10 cellular contexts compared by ENCODE assay signal in the genomic region with DNA sequence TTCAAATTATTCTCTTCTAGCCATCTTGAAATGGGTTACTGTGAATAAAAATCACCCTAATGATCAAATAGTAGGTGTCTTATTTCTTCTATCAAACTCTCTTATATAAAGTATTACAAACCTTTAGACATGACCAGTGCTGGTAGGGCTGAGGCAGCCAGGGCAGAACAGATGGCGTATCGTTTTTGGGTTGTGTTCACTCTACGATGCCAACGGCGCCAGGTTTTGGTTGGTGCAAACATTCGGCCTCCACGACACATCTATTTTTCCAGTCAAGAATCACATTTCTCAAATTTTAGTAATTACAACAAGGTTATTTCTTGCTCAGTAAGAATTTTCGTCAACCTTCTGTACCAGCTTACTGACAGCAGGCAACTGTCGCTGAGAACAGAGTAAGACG. TPM values are rescaled to one million over a fixed set of nuclear protein-coding genes. Genes with fewer than 3 reads are reported as not detected.
DNase-seq lines count a peak whose midpoint lies in the region; ATAC-seq, FAIRE-seq and TF ChIP-seq lines count a peak whose summit lies in the region.
"Had no signal": no experiment of that assay in that cellular context is flagged by ENCODE, and none has a peak within 500 bp of the region (broad histone marks: within the 10 kb centered on the region; RNA-seq: fewer than 3 reads in every experiment).

No MANE protein-coding gene starts in this region.

- intact Hi-C loops in HepG2 (cut with micrococcal nuclease; ENCODE audit: unreplicated experiment): no loop called here
- intact Hi-C loops in right lobe of liver (cut with DNase I): no loop called here
- intact Hi-C loops in left ventricle myocardium inferior (cut with micrococcal nuclease): no loop called here

- POLR2A ChIA-PET in HepG2 (lab: Yijun Ruan, JAX): no interaction called here

- peaks cover 54% of the 10 kb centered on the region for H3K79me2 ChIP-seq in HepG2 (ENCODE audit: insufficient read depth, low read length)

- H3K9me3 ChIP-seq in HepG2 (ENCODE audit: low read length) (no peaks in the 10 kb centered on the region), right lobe of liver (no peaks in the 10 kb centered on the region), iPS-18a (ENCODE audit: control insufficient read depth, low read depth, low read length) (no peaks in the 10 kb centered on the region), left ventricle myocardium inferior (replicated peaks) (no peaks in the 10 kb centered on the region)

- H3K4me1 Mint-ChIP-seq in activated T-helper 17 cell treated with anti-CD3 and anti-CD28 coated beads, Interleukin-2, amount 50 U/mL, for 72 hours: peaks cover 23% of the 10 kb centered on the region

- H3K27me3 Mint-ChIP-seq in activated T-helper 17 cell treated with anti-CD3 and anti-CD28 coated beads, Interleukin-2, amount 50 U/mL, for 72 hours: no peaks in the 10 kb centered on the region

- TF ChIP-seq RAD21 in HepG2 (CRISPR knock-in tag; IDR thresholded peaks at IDR 0.05): no peak

- no peak for DNase-seq in HepG2 (ENCODE audit: low spot score)
- DNase-seq in right lobe of liver: no peak
- no peak for DNase-seq in left ventricle myocardium inferior
- no peak for DNase-seq in GM20000 (ENCODE audit: low spot score)
- DNase-seq: NCI-H187 had no signal

- in situ Hi-C loops in HepG2 (cut with HindIII; ENCODE audit: extremely low pct_ligation_motif_present, low pct_unique_long_range_greater_than_20kb): no loop called here

- ATAC-seq in HepG2 (no peak), right lobe of liver (no peak), GM18520 (IDR thresholded peaks at IDR 0.05; ENCODE audit: unreplicated experiment) (no peak), HG02571 (IDR thresholded peaks at IDR 0.05; ENCODE audit: unreplicated experiment) (no peak)
- no peak for ATAC-seq in activated T-helper 17 cell treated with anti-CD3 and anti-CD28 coated beads, Interleukin-2, amount 50 U/mL, for 72 hours (replicated peaks)

- H3K27ac ChIP-seq in HepG2 (ENCODE audit: extremely low read length, insufficient read depth, low read length): peak overlapping the region; percentile 89
- no peak overlapping the region for H3K27ac ChIP-seq in right lobe of liver
- no peak overlapping the region for H3K27ac ChIP-seq in iPS-18a (ENCODE audit: low read length)
- H3K27ac ChIP-seq in left ventricle myocardium inferior (replicated peaks): no peak overlapping the region

- H3K27ac Mint-ChIP-seq in activated T-helper 17 cell treated with anti-CD3 and anti-CD28 coated beads, Interleukin-2, amount 50 U/mL, for 72 hours: peak overlapping the region; percentile 93

- H3K4me3 Mint-ChIP-seq in activated T-helper 17 cell treated with anti-CD3 and anti-CD28 coated beads, Interleukin-2, amount 50 U/mL, for 72 hours: peak overlapping the region; percentile 88

- peak overlapping the region; percentile 96 for H3K9ac ChIP-seq in HepG2 (ENCODE audit: insufficient read depth, low read depth, low read length)
- peak overlapping the region; percentile 22 for H3K9ac ChIP-seq in iPS-18a (ENCODE audit: low read length)

- CTCF ChIA-PET in HepG2 (lab: Yijun Ruan, JAX; ENCODE audit: low intra/inter-chr PET ratio, low total read pairs): no interaction called here

- H3K27me3 ChIP-seq in HepG2 (ENCODE audit: control insufficient read depth in 1 of 2, insufficient read depth in 2 of 2, low read length in 2 of 2) (peaks cover 0 to 5% of the 10 kb centered on the region in 2 experiments; a peak in 1 of 5 replicates), right lobe of liver (no peaks in the 10 kb centered on the region), iPS-18a (ENCODE audit: control insufficient read depth, insufficient read depth, low read length) (no peaks in the 10 kb centered on the region), left ventricle myocardium inferior (ENCODE audit: low read depth) (no peaks in the 10 kb centered on the region)

- TF ChIP-seq CTCF in HepG2 (CRISPR knock-in tag; IDR thresholded peaks at IDR 0.05) (no peak), right lobe of liver (IDR thresholded peaks at IDR 0.05) (no peak), left ventricle myocardium inferior (IDR thresholded peaks at IDR 0.05; ENCODE audit: borderline replicate concordance) (no peak), GM20000 (IDR thresholded peaks at IDR 0.05; ENCODE audit: extremely low read depth, missing control alignments) (no peak)

- TF ChIP-seq POLR2A in HepG2 (IDR thresholded peaks at IDR 0.05; ENCODE audit: insufficient read depth in 1 of 2, low read depth in 2 of 2, low read length in 2 of 2): no peak
- TF ChIP-seq POLR2A in right lobe of liver (IDR thresholded peaks at IDR 0.05): no peak

- 79% methylated on average over 10 of the region's 10 CpGs for WGBS in HepG2 (ENCODE audit: low lambda C conversion rate)
- 75% methylated on average over 10 of the region's 10 CpGs for WGBS in right lobe of liver (ENCODE audit: insufficient coverage, low coverage, low lambda C conversion rate, missing lambda C conversion rate)

- TF ChIP-seq EP300 in HepG2 (IDR thresholded peaks at IDR 0.05; ENCODE audit: low read depth in 2 of 2, low read length in 2 of 2) (no peak), HepG2 (CRISPR knock-in tag; IDR thresholded peaks at IDR 0.05; ENCODE audit: borderline replicate concordance) (no peak)

- no peaks in the 10 kb centered on the region for H3K9me3 Mint-ChIP-seq in activated T-helper 17 cell treated with anti-CD3 and anti-CD28 coated beads, Interleukin-2, amount 50 U/mL, for 72 hours

- peaks cover 42% of the 10 kb centered on the region for H4K20me1 ChIP-seq in HepG2 (ENCODE audit: insufficient read depth, low read length)

- no peak overlapping the region for H2AFZ ChIP-seq in HepG2 (ENCODE audit: low read length)

- H3K4me1 ChIP-seq in HepG2 (ENCODE audit: insufficient read depth, low read length) (peaks cover 52% of the 10 kb centered on the region), right lobe of liver (peaks cover 0 to 26% (median 7%) of the 10 kb centered on the region in 4 donors), iPS-18a (ENCODE audit: control insufficient read depth, low read depth, low read length) (no peaks in the 10 kb centered on the region), left ventricle myocardium inferior (peaks cover 52% of the 10 kb centered on the region)

- peak overlapping the region; percentile 69 to 100 (median 88); a peak in 4 of 6 replicates for H3K4me3 ChIP-seq in HepG2 (replicated peaks in 1 of 3; ENCODE audit: insufficient read depth in 1 of 3, low read depth in 2 of 3, low read length in 3 of 3)
- H3K4me3 ChIP-seq in right lobe of liver: no peak overlapping the region
- H3K4me3 ChIP-seq in iPS-18a (ENCODE audit: low read length): peak overlapping the region; percentile 91
- no peak overlapping the region for H3K4me3 ChIP-seq in left ventricle myocardium inferior

- peak overlapping the region; percentile 93 for H3K4me2 ChIP-seq in HepG2 (ENCODE audit: low read depth, low read length)

- no TSS peak for BruUV-seq in HepG2 (replicated peaks; lab: Mats Ljungman, UMichigan)

- no peak for FAIRE-seq in HepG2 (lab: Jason Lieb, UNC)
- FAIRE-seq: H54 had no signal

- H3K36me3 ChIP-seq in HepG2 (replicated peaks in 1 of 2; ENCODE audit: control insufficient read depth in 1 of 2, insufficient read depth in 2 of 2, low read length in 2 of 2): peaks cover 6 to 48% of the 10 kb centered on the region in 2 experiments; a peak in 4 of 5 replicates
- peaks cover 8 to 56% (median 34%) of the 10 kb centered on the region in 4 donors for H3K36me3 ChIP-seq in right lobe of liver
- peaks cover 56% of the 10 kb centered on the region for H3K36me3 ChIP-seq in iPS-18a (ENCODE audit: control insufficient read depth, low read depth, low read length)
- H3K36me3 ChIP-seq in left ventricle myocardium inferior: peaks cover 56% of the 10 kb centered on the region

- peaks cover 80% of the 10 kb centered on the region for H3K36me3 Mint-ChIP-seq in activated T-helper 17 cell treated with anti-CD3 and anti-CD28 coated beads, Interleukin-2, amount 50 U/mL, for 72 hours (ENCODE audit: low read depth)

RNA-seq across cellular contexts. Expression of gene RPL4, which starts 2.2 kb away (rescaled TPM):
- total RNA-seq in HepG2 (2016; rRNA removed; fragmentation: Illumina TruSeq; extraction: Trizol) (3,630 and 4,972 TPM in 2 replicates), right lobe of liver (1,000 to 10,000 TPM in 2 of 6 experiments, 100 to 1,000 TPM in 4; 643 to 1,390 (median 819) TPM), left ventricle myocardium inferior (1,358 TPM)
- total RNA-seq in HepG2 (2016; cell fraction: cytosol; rRNA removed; fragmentation: Illumina TruSeq; extraction: Trizol; ENCODE audit: low read depth): 1,158 and 1,199 TPM in 2 replicates
- total RNA-seq in HepG2 (2016; cell fraction: insoluble cytoplasmic fraction; rRNA removed; fragmentation: Illumina TruSeq; extraction: Trizol): 3,592 and 4,979 TPM in 2 replicates
- 7,983 and 8,792 TPM in 2 replicates for total RNA-seq in HepG2 (2016; cell fraction: membrane; rRNA removed; fragmentation: Illumina TruSeq; extraction: Trizol)
- total RNA-seq in HepG2 (2016; cell fraction: nucleus; rRNA removed; fragmentation: Illumina TruSeq; extraction: Trizol): 1,360 and 1,490 TPM in 2 replicates
- 3,960 and 4,467 TPM in 2 replicates for polyA plus RNA-seq in HepG2 (2011; rRNA removed)
- polyA plus RNA-seq in HepG2 (2011; cell fraction: cytosol; rRNA removed): 5,248 and 5,827 TPM in 2 replicates
- 1,317 and 1,448 TPM in 2 replicates for polyA plus RNA-seq in HepG2 (2011; cell fraction: nucleus; rRNA removed)
- polyA plus RNA-seq in HepG2 (2012): 3,526 and 4,575 TPM in 2 replicates
- polyA plus RNA-seq in HepG2 (2016; cell fraction: cytosol; fragmentation: Illumina TruSeq; extraction: Trizol; ENCODE audit: low read depth): 4,015 and 4,840 TPM in 2 replicates
- polyA plus RNA-seq in HepG2 (2016; cell fraction: insoluble cytoplasmic fraction; fragmentation: Illumina TruSeq; extraction: Trizol; ENCODE audit: low read depth): 4,603 and 4,764 TPM in 2 replicates
- 7,818 and 8,825 TPM in 2 replicates for polyA plus RNA-seq in HepG2 (2016; cell fraction: membrane; fragmentation: Illumina TruSeq; extraction: Trizol; ENCODE audit: low read depth)
- 2,081 and 2,237 TPM in 2 replicates for polyA plus RNA-seq in HepG2 (2016; cell fraction: nucleus; fragmentation: Illumina TruSeq; extraction: Trizol; ENCODE audit: insufficient read depth, low read depth)
- polyA minus RNA-seq in HepG2 (2011; rRNA and poly(A)+ RNA removed; ENCODE audit: low replicate concordance): 4,301 and 6,437 TPM in 2 replicates
- 1,474 and 1,645 TPM in 2 replicates for polyA minus RNA-seq in HepG2 (2011; cell fraction: cytosol; rRNA and poly(A)+ RNA removed)
- polyA minus RNA-seq in HepG2 (2011; cell fraction: nucleus; rRNA and poly(A)+ RNA removed): 662 and 844 TPM in 2 replicates
- total RNA-seq in activated T-helper 17 cell treated with anti-CD3 and anti-CD28 coated beads, Interleukin-2, amount 50 U/mL, for 72 hours: 1,000 to 10,000 TPM; 3,367 to 4,238 TPM

RNA-seq across cellular contexts. Expression of gene ZWILCH, which starts 2.6 kb away (rescaled TPM):
- total RNA-seq in HepG2 (2016; rRNA removed; fragmentation: Illumina TruSeq; extraction: Trizol) (27.8 and 44.6 TPM in 2 replicates), right lobe of liver (1 to 10 TPM; 1.1 to 4.9 (median 2.5) TPM), left ventricle myocardium inferior (2.0 TPM)
- 21.2 and 22.9 TPM in 2 replicates for total RNA-seq in HepG2 (2016; cell fraction: cytosol; rRNA removed; fragmentation: Illumina TruSeq; extraction: Trizol; ENCODE audit: low read depth)
- 26.2 and 47.7 TPM in 2 replicates for total RNA-seq in HepG2 (2016; cell fraction: insoluble cytoplasmic fraction; rRNA removed; fragmentation: Illumina TruSeq; extraction: Trizol)
- 14.1 and 15.5 TPM in 2 replicates for total RNA-seq in HepG2 (2016; cell fraction: membrane; rRNA removed; fragmentation: Illumina TruSeq; extraction: Trizol)
- 19.8 and 20.1 TPM in 2 replicates for total RNA-seq in HepG2 (2016; cell fraction: nucleus; rRNA removed; fragmentation: Illumina TruSeq; extraction: Trizol)
- polyA plus RNA-seq in HepG2 (2011; rRNA removed): 6.9 and 9.5 TPM in 2 replicates
- polyA plus RNA-seq in HepG2 (2011; cell fraction: cytosol; rRNA removed): 2.9 and 4.0 TPM in 2 replicates
- 3.8 and 6.9 TPM in 2 replicates for polyA plus RNA-seq in HepG2 (2011; cell fraction: nucleus; rRNA removed)
- 5.2 and 10.2 TPM in 2 replicates for polyA plus RNA-seq in HepG2 (2012)
- polyA plus RNA-seq in HepG2 (2016; cell fraction: cytosol; fragmentation: Illumina TruSeq; extraction: Trizol; ENCODE audit: low read depth): 1.7 and 1.9 TPM in 2 replicates
- 35.0 and 37.1 TPM in 2 replicates for polyA plus RNA-seq in HepG2 (2016; cell fraction: insoluble cytoplasmic fraction; fragmentation: Illumina TruSeq; extraction: Trizol; ENCODE audit: low read depth)
- 5.2 and 8.1 TPM in 2 replicates for polyA plus RNA-seq in HepG2 (2016; cell fraction: membrane; fragmentation: Illumina TruSeq; extraction: Trizol; ENCODE audit: low read depth)
- 21.1 and 23.2 TPM in 2 replicates for polyA plus RNA-seq in HepG2 (2016; cell fraction: nucleus; fragmentation: Illumina TruSeq; extraction: Trizol; ENCODE audit: insufficient read depth, low read depth)
- polyA minus RNA-seq in HepG2 (2011; rRNA and poly(A)+ RNA removed; ENCODE audit: low replicate concordance): 11.7 and 60.8 TPM in 2 replicates
- polyA minus RNA-seq in HepG2 (2011; cell fraction: cytosol; rRNA and poly(A)+ RNA removed): 5.7 and 6.9 TPM in 2 replicates
- polyA minus RNA-seq in HepG2 (2011; cell fraction: nucleus; rRNA and poly(A)+ RNA removed): 11.2 and 12.8 TPM in 2 replicates
- total RNA-seq in activated T-helper 17 cell treated with anti-CD3 and anti-CD28 coated beads, Interleukin-2, amount 50 U/mL, for 72 hours: 10 to 100 TPM; 19.2 to 34.0 TPM

RNA-seq across cellular contexts. Expression of gene SNAPC5, which starts 4.9 kb away (rescaled TPM):
- 36.2 and 49.3 TPM in 2 replicates for total RNA-seq in HepG2 (2016; rRNA removed; fragmentation: Illumina TruSeq; extraction: Trizol)
- total RNA-seq in HepG2 (2016; cell fraction: cytosol; rRNA removed; fragmentation: Illumina TruSeq; extraction: Trizol; ENCODE audit: low read depth): 30.3 and 42.4 TPM in 2 replicates
- 39.3 and 50.4 TPM in 2 replicates for total RNA-seq in HepG2 (2016; cell fraction: insoluble cytoplasmic fraction; rRNA removed; fragmentation: Illumina TruSeq; extraction: Trizol)
- 47.2 and 52.6 TPM in 2 replicates for total RNA-seq in HepG2 (2016; cell fraction: membrane; rRNA removed; fragmentation: Illumina TruSeq; extraction: Trizol)
- total RNA-seq in HepG2 (2016; cell fraction: nucleus; rRNA removed; fragmentation: Illumina TruSeq; extraction: Trizol): 21.5 and 24.4 TPM in 2 replicates
- polyA plus RNA-seq in HepG2 (2011; rRNA removed): 13.4 and 14.8 TPM in 2 replicates
- polyA plus RNA-seq in HepG2 (2011; cell fraction: cytosol; rRNA removed): 18.1 and 19.5 TPM in 2 replicates
- 8.6 and 9.4 TPM in 2 replicates for polyA plus RNA-seq in HepG2 (2011; cell fraction: nucleus; rRNA removed)
- 20.4 and 21.1 TPM in 2 replicates for polyA plus RNA-seq in HepG2 (2012)
- 30.8 and 41.9 TPM in 2 replicates for polyA plus RNA-seq in HepG2 (2016; cell fraction: cytosol; fragmentation: Illumina TruSeq; extraction: Trizol; ENCODE audit: low read depth)
- polyA plus RNA-seq in HepG2 (2016; cell fraction: insoluble cytoplasmic fraction; fragmentation: Illumina TruSeq; extraction: Trizol; ENCODE audit: low read depth): 48.6 and 53.3 TPM in 2 replicates
- 34.8 and 48.0 TPM in 2 replicates for polyA plus RNA-seq in HepG2 (2016; cell fraction: membrane; fragmentation: Illumina TruSeq; extraction: Trizol; ENCODE audit: low read depth)
- polyA plus RNA-seq in HepG2 (2016; cell fraction: nucleus; fragmentation: Illumina TruSeq; extraction: Trizol; ENCODE audit: insufficient read depth, low read depth): 30.6 TPM in 2 replicates
- polyA minus RNA-seq in HepG2 (2011; rRNA and poly(A)+ RNA removed; ENCODE audit: low replicate concordance): 3.6 and 18.9 TPM in 2 replicates
- polyA minus RNA-seq in HepG2 (2011; cell fraction: cytosol; rRNA and poly(A)+ RNA removed): 5.8 and 8.1 TPM in 2 replicates
- 11.3 and 17.2 TPM in 2 replicates for polyA minus RNA-seq in HepG2 (2011; cell fraction: nucleus; rRNA and poly(A)+ RNA removed)
- 10 to 100 TPM; 11.8 to 23.1 (median 16.2) TPM for total RNA-seq in right lobe of liver
- total RNA-seq in activated T-helper 17 cell treated with anti-CD3 and anti-CD28 coated beads, Interleukin-2, amount 50 U/mL, for 72 hours: 10 to 100 TPM; 13.2 to 22.7 TPM
- 40.9 TPM for total RNA-seq in left ventricle myocardium inferior

Comparison
In these comparisons a context has a peak if more than half of its experiments do, and no peak if none do; other contexts are left out.
1. H3K4me3 ChIP-seq: peak in HepG2 (3 of 3) and iPS-18a (single experiment); none in right lobe of liver (0 of 3) and left ventricle myocardium inferior (single experiment).